Comparison of ENCODE assay signal across 20 cellular contexts in the genomic region with DNA sequence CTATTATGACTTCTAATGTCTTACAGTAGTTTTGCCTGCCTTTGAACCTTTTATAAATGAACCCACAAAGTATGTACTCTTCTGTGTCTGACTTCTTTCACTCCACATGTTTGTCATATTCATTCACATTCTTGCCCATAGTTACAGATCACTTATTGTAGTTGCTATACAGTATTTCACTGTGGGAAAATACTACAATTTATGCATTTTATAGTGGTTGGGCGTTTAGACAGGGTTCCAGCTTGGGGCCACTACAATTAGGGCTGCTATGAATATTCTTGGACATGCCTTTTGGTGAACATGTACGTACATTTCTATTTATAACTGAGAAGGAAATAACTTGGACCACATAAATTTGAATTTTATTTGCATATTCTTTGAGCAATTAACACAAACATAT. TPM values are rescaled to one million over a fixed set of nuclear protein-coding genes. Genes with fewer than 3 reads are reported as not detected.
DNase-seq lines count a peak whose midpoint lies in the region; ATAC-seq, FAIRE-seq and TF ChIP-seq lines count a peak whose summit lies in the region.
"Had no signal": no experiment of that assay in that cellular context is flagged by ENCODE, and none has a peak within 500 bp of the region (broad histone marks: within the 10 kb centered on the region; RNA-seq: fewer than 3 reads in every experiment).

No MANE protein-coding gene starts in this region.

- H3K27ac ChIP-seq in Karpas-422 (ENCODE audit: low read length) (no peak overlapping the region), GM12878 (ENCODE audit: control insufficient read depth, insufficient read depth) (0 out of 2 replicates have a peak overlapping the region, but pooled peaks have one; percentile 20)
- H3K27ac ChIP-seq: KMS-11, SJCRH30 had no signal

- CTCF ChIA-PET in GM12878 (lab: Yijun Ruan, JAX), result interaction anchor here (1.2 to 4.4 kb wide), 5 partner anchors 8 to 110 kb away, joined by 3 to 30 read pairs (median 4); a partner anchor contains a TSS

- peaks cover 12% of the 10 kb centered on the region for H3K4me1 ChIP-seq in Karpas-422 (ENCODE audit: low read length)
- peaks cover 38% of the 10 kb centered on the region for H3K4me1 ChIP-seq in GM12878 (ENCODE audit: control insufficient read depth, insufficient read depth, low read length)
- H3K4me1 ChIP-seq: Caco-2, SJCRH30 had no signal

- no peaks in the 10 kb centered on the region for H3K27me3 Mint-ChIP-seq in memory B cell

- no TSS peak for BruUV-seq in GM12878 (replicated peaks; lab: Mats Ljungman, UMichigan)

- H3K36me3 Mint-ChIP-seq in memory B cell, result no peaks in the 10 kb centered on the region

- H3K9ac ChIP-seq in Karpas-422 (ENCODE audit: low read length) (no peak overlapping the region), GM12878 (ENCODE audit: control insufficient read depth, insufficient read depth, low read length) (no peak overlapping the region)
- H3K9ac ChIP-seq: KMS-11 had no signal

- no peaks in the 10 kb centered on the region for H3K9me2 ChIP-seq in Karpas-422 (replicated peaks; ENCODE audit: insufficient read depth, low read length)

- no peaks in the 10 kb centered on the region for H3K27me3 ChIP-seq in Karpas-422 (ENCODE audit: low read length)
- H3K27me3 ChIP-seq in GM12878 (replicated peaks in 1 of 2; ENCODE audit: control insufficient read depth in 2 of 2, insufficient read depth in 2 of 2, low read length in 1 of 2), result no peaks in the 10 kb centered on the region
- H3K27me3 ChIP-seq: SJCRH30 had no signal

- RAD21 ChIA-PET in GM12878 (lab: Charles Lee; ENCODE audit: unreplicated experiment), result interaction anchor here (1.0 to 6.6 kb wide), 10 partner anchors 11 to 50 kb away, joined by 3 to 56 read pairs (median 8); a partner anchor contains a TSS

- no peaks in the 10 kb centered on the region for H3K9me3 Mint-ChIP-seq in memory B cell
- H3K9me3 Mint-ChIP-seq: HFFc6 had no signal

- peaks cover 30% of the 10 kb centered on the region for H3K4me1 Mint-ChIP-seq in memory B cell

- DNase-seq in D721Med (ENCODE audit: insufficient read length, low spot score) (no peak), Karpas-422 (peak; percentile 12), GM12878 (ENCODE audit: low read depth, low spot score) (no peak), memory B cell (ENCODE audit: low spot score in 2 of 2) (no peak), OCI-M1 (lab: John Stamatoyannopoulos, UW) (no peak), NCI-H1105 treated with DMSO at 0.1 percent for 48 hours (lab: John Stamatoyannopoulos, UW) (no peak)
- no peak for DNase-seq in activated T-cell treated with anti-CD3 and anti-CD28 coated beads, Interleukin-2, amount 50 U/mL, for 1 hour
- DNase-seq: Caco-2, DMS153, HFFc6, NCI-H1436 treated with DMSO at 0.1 percent for 48 hours, NCI-H2029 treated with DMSO at 0.1 percent for 48 hours, NCI-H2171, NCI-H82, SJCRH30 had no signal

- H3K36me3 ChIP-seq in Karpas-422 (ENCODE audit: insufficient read depth, low read length), result no peaks in the 10 kb centered on the region
- no peaks in the 10 kb centered on the region for H3K36me3 ChIP-seq in GM12878 (ENCODE audit: control insufficient read depth in 2 of 2, insufficient read depth in 2 of 2, low read length in 1 of 2)
- H3K36me3 ChIP-seq: SJCRH30 had no signal

- in situ Hi-C loops in GM12878 (cut with MboI), result loop anchor here (25.0 kb wide), 1 partner anchor 897 kb away; no protein-coding TSS in a partner anchor

- peak overlapping the region; percentile 80 for H3K27ac Mint-ChIP-seq in memory B cell

- no peak for TF ChIP-seq EP300 in GM12878 (IDR thresholded peaks at IDR 0.05; ENCODE audit: borderline replicate concordance in 1 of 2, control insufficient read depth in 1 of 2, low read depth in 2 of 2, low read length in 2 of 2)

- H3K9me3 ChIP-seq in Karpas-422 (ENCODE audit: low read length) (no peaks in the 10 kb centered on the region), GM12878 (replicated peaks; ENCODE audit: control insufficient read depth, insufficient read depth, low read length) (no peaks in the 10 kb centered on the region)
- H3K9me3 ChIP-seq: Caco-2, SJCRH30 had no signal

- SMC1A ChIA-PET in GM12878 (lab: Charles Lee; ENCODE audit: uncharacterized antibody, unreplicated experiment), result interaction anchor here (0.6 to 5.7 kb wide), 13 partner anchors 8 to 70 kb away, joined by 3 to 72 read pairs (median 8); a partner anchor contains a TSS

- TF ChIP-seq CTCF in D721Med (IDR thresholded peaks at IDR 0.05; ENCODE audit: insufficient read depth, missing control alignments) (no peak), GM12878 (IDR thresholded peaks at IDR 0.05 in 2 of 3, conservative IDR thresholded peaks at IDR 0.05 in 1 of 3; ENCODE audit: control insufficient read depth in 2 of 3, extremely low read depth in 1 of 3, insufficient read depth in 1 of 3, low read depth in 3 of 3, low read length in 3 of 3) (no peak)

- no peak overlapping the region for H3K4me2 ChIP-seq in Karpas-422 (ENCODE audit: low read depth, low read length, poor library complexity, severe bottlenecking)
- H3K4me2 ChIP-seq in GM12878 (ENCODE audit: control insufficient read depth, insufficient read depth), result peak overlapping the region; percentile 41
- H3K4me2 ChIP-seq: KMS-11 had no signal

- POLR2A ChIA-PET in GM12878 (lab: Charles Lee), result interaction anchor here (0.5 to 5.8 kb wide), 10 partner anchors 8 to 69 kb away, joined by 3 to 68 read pairs (median 6); a partner anchor contains a TSS

- no peak overlapping the region for H3K4me3 Mint-ChIP-seq in memory B cell
- H3K4me3 Mint-ChIP-seq: HFFc6 had no signal

- intact Hi-C loops in GM12878 (cut with micrococcal nuclease; ENCODE audit: unreplicated experiment), result loop anchor here (2.0 kb wide), 1 partner anchor 48 kb away; no protein-coding TSS in a partner anchor

- H4K20me1 ChIP-seq in Karpas-422 (ENCODE audit: insufficient read depth, low read depth, low read length) (no peaks in the 10 kb centered on the region), GM12878 (ENCODE audit: control insufficient read depth, insufficient read depth) (no peaks in the 10 kb centered on the region)

- WGBS in GM12878 (ENCODE audit: insufficient coverage, insufficient replicate concordance, low lambda C conversion rate, missing lambda C conversion rate), result 43% methylated on average over 2 of the region's 2 CpGs

- no peak overlapping the region for H2AFZ ChIP-seq in Karpas-422 (ENCODE audit: low read length)
- H2AFZ ChIP-seq in GM12878 (ENCODE audit: control insufficient read depth, low read depth, low read length), result no peak overlapping the region

- ATAC-seq in GM12878, result peak; percentile 2; the same call in 1 of the 3 replicates
- no peak for ATAC-seq in memory B cell (ENCODE audit: low read depth)
- no peak for ATAC-seq in HG03520 (IDR thresholded peaks at IDR 0.05; ENCODE audit: unreplicated experiment)
- ATAC-seq: HepG2, Panc1 had no signal

- H3K79me2 ChIP-seq in Karpas-422 (ENCODE audit: low read length) (no peaks in the 10 kb centered on the region), GM12878 (ENCODE audit: control insufficient read depth, insufficient read depth, low read length) (peaks cover 1% of the 10 kb centered on the region; the same call in 1 of the 2 replicates)

- TF ChIP-seq RAD21 in GM12878 (IDR thresholded peaks at IDR 0.05; ENCODE audit: insufficient read depth, low read depth, low read length), result no peak

- H3K4me3 ChIP-seq in Karpas-422 (ENCODE audit: low read length) (no peak overlapping the region), GM12878 (no peak overlapping the region)
- H3K4me3 ChIP-seq: SJCRH30 had no signal

- FAIRE-seq in D721Med (lab: Jason Lieb, UNC) (peak; percentile 88), GM12878 (lab: Jason Lieb, UNC) (no peak)
- FAIRE-seq: H54, HepG2 had no signal

- TF ChIP-seq POLR2A in GM12878 (IDR thresholded peaks at IDR 0.05; ENCODE audit: low read depth, low read length), result no peak

TF ChIP-seq in GM12878, 131 proteins besides CTCF, POLR2A, EP300 and RAD21:
- no peak for TF ChIP-seq STAT1 (conservative IDR thresholded peaks at IDR 0.05)
- 0 out of 2 replicates have a peak, but pooled peaks have one; percentile 45 for TF ChIP-seq MEF2A (IDR thresholded peaks at IDR 0.05; ENCODE audit: insufficient read depth, low read depth, low read length)

RNA-seq across cellular contexts. Expression of a gene that starts 15.5 kb away (rescaled TPM):
- 43.4 and 52.8 TPM in 2 replicates for total RNA-seq in Karpas-422 (2014; rRNA removed; shearing (Covaris generic); ENCODE audit: low replicate concordance)
- total RNA-seq in GM12878 (2013; cell fraction: nucleolus; rRNA removed), result 49.7 and 58.0 TPM in 2 replicates
- total RNA-seq in GM12878 (2014; rRNA removed), result 88.2 and 113 TPM in 2 replicates
- 108 and 109 TPM in 2 replicates for total RNA-seq in GM12878 (2014; rRNA removed; fragmentation: Illumina TruSeq; extraction: Trizol)
- total RNA-seq in GM12878 (2021), result 101 and 105 TPM in 2 replicates
- polyA plus RNA-seq in GM12878 (2011; ENCODE audit: low read depth), result 40.1 TPM
- 161 and 266 TPM in 2 replicates for polyA plus RNA-seq in GM12878 (2011; rRNA removed)
- polyA plus RNA-seq in GM12878 (2011; cell fraction: cytosol; rRNA removed), result 68.2 and 86.5 TPM in 2 replicates
- polyA plus RNA-seq in GM12878 (2011; cell fraction: nucleus; rRNA removed), result 65.1 and 71.2 TPM in 2 replicates
- 81.9 and 103 TPM in 2 replicates for polyA plus RNA-seq in GM12878 (2012)
- polyA plus RNA-seq in GM12878 (2014; fragmentation: Illumina TruSeq; extraction: Trizol), result 94.9 and 142 TPM in 2 replicates
- 100 to 1,000 TPM in 1 of 2 experiments, 10 to 100 TPM in 1; 74.0 to 119 TPM for polyA plus RNA-seq in GM12878 (2014; fragmentation: Nextera tagmentation; extraction: Ambion mirVana)
- polyA plus RNA-seq in GM12878 (2014; rRNA removed), result 91.5 and 116 TPM in 2 replicates
- polyA plus RNA-seq in GM12878 (2016; fragmentation: Nextera tagmentation; extraction: Ambion mirVana), result 100 to 1,000 TPM; 209 to 219 TPM
- polyA minus RNA-seq in GM12878 (2011; rRNA and poly(A)+ RNA removed), result 52.1 and 54.0 TPM in 2 replicates
- 37.8 and 44.2 TPM in 2 replicates for polyA minus RNA-seq in GM12878 (2011; cell fraction: cytosol; rRNA and poly(A)+ RNA removed)
- polyA minus RNA-seq in GM12878 (2011; cell fraction: nucleus; rRNA and poly(A)+ RNA removed), result 67.6 and 93.7 TPM in 2 replicates
